In the genomic region with DNA sequence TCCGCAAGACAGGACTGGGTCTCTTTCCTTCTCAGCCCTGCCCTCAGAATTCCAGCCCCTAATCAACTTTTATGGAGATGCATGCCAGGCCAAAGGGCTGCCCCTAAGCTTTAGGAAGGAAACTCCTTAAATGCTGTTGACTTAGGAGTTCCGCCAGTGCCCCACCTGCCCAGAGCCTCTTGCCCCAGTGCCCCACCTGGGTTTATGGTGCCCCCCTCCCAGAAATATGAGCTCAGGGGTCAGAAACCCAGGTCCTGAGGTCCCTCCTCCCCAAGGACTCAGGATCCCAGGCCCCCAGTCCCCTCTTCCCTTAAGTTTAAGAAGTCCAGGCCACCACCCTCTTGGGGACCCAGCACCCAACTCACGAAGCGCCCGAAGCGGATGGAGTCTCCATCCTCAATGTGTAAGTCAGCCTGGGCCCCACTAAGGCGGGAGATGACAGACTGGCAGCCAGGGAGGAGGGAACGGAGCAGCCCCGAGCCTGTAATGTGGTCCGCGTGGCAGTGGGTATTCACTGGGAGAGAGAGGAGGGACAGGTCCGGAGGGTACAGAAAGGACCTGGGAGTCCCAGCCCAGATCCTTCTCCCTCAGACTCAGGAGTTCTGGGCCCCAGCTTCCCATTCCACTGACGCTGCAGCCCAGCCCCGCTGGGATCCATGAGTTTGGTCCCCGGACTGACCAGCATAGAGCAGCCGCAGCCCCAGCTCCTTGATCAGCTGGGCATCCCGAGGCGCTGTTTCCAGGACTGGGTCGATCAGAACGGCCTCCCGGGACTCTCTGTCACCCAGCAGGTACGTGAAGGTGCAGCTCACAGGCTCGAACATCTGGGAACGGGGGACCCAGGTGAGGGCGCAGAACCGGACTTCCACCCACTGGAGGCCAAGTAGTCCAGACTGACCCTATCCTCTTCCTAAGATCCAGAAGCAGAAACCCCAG, we compare ENCODE assay signal across 1 cellular context.
TF ChIP-seq lines count a peak whose summit lies in the region.

No MANE protein-coding gene starts in this region.

TF ChIP-seq in HepG2, 621 proteins besides CTCF, POLR2A, EP300 and RAD21 (continued from another document and continues in another):
- TF ChIP-seq, protein P1, sequence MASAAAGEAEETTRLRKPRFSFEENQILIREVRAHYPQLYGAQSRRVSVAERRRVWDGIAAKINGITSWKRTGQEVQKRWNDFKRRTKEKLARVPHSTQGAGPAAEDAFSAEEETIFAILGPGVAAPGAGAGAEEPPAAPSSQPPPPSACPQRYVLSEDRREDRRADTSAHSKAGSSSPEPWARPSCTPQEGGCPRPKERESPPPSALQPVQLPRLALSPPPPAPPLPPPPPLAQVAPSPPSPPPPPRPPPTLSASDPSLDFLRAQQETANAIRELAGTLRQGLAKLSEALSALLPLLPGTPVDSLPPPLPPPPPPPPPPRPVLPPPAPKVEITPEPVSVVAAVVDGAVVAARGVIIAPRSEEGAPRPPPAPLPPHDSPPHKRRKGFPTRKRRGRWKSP (CRISPR knock-in tag; IDR thresholded peaks at IDR 0.05): 0 out of 2 replicates have a peak, but pooled peaks have one; percentile 23
- TF ChIP-seq SRSF1 (optimal IDR thresholded peaks at IDR 0.05; ENCODE audit: low read depth, low read length): no peak
- TF ChIP-seq ZNF546 (CRISPR knock-in tag; conservative IDR thresholded peaks at IDR 0.05): 0 out of 2 replicates have a peak, but pooled peaks have one; percentile 8
- no peak for TF ChIP-seq MAFF (IDR thresholded peaks at IDR 0.05; ENCODE audit: low read depth, low read length)
- TF ChIP-seq BORCS8-MEF2B (CRISPR knock-in tag; IDR thresholded peaks at IDR 0.05): 0 out of 2 replicates have a peak, but pooled peaks have one; percentile 3
- no peak for TF ChIP-seq HNF4A (CRISPR knock-in tag; IDR thresholded peaks at IDR 0.05)
- TF ChIP-seq, protein P2, sequence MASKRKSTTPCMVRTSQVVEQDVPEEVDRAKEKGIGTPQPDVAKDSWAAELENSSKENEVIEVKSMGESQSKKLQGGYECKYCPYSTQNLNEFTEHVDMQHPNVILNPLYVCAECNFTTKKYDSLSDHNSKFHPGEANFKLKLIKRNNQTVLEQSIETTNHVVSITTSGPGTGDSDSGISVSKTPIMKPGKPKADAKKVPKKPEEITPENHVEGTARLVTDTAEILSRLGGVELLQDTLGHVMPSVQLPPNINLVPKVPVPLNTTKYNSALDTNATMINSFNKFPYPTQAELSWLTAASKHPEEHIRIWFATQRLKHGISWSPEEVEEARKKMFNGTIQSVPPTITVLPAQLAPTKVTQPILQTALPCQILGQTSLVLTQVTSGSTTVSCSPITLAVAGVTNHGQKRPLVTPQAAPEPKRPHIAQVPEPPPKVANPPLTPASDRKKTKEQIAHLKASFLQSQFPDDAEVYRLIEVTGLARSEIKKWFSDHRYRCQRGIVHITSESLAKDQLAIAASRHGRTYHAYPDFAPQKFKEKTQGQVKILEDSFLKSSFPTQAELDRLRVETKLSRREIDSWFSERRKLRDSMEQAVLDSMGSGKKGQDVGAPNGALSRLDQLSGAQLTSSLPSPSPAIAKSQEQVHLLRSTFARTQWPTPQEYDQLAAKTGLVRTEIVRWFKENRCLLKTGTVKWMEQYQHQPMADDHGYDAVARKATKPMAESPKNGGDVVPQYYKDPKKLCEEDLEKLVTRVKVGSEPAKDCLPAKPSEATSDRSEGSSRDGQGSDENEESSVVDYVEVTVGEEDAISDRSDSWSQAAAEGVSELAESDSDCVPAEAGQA (IDR thresholded peaks at IDR 0.05; ENCODE audit: low read depth): no peak
- TF ChIP-seq, protein P2 (CRISPR knock-in tag; IDR thresholded peaks at IDR 0.05; ENCODE audit: borderline replicate concordance): 0 out of 2 replicates have a peak, but pooled peaks have one; percentile 48
- peak; percentile 24; the same call in 1 of the 2 replicates for TF ChIP-seq ZNF761 (CRISPR knock-in tag; conservative IDR thresholded peaks at IDR 0.05)
- TF ChIP-seq RFX5 (IDR thresholded peaks at IDR 0.05; ENCODE audit: low read depth, low read length): no peak
- TF ChIP-seq, protein P3, sequence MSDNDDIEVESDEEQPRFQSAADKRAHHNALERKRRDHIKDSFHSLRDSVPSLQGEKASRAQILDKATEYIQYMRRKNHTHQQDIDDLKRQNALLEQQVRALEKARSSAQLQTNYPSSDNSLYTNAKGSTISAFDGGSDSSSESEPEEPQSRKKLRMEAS (IDR thresholded peaks at IDR 0.05): no peak
- TF ChIP-seq, protein P4, sequence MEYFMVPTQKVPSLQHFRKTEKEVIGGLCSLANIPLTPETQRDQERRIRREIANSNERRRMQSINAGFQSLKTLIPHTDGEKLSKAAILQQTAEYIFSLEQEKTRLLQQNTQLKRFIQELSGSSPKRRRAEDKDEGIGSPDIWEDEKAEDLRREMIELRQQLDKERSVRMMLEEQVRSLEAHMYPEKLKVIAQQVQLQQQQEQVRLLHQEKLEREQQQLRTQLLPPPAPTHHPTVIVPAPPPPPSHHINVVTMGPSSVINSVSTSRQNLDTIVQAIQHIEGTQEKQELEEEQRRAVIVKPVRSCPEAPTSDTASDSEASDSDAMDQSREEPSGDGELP (IDR thresholded peaks at IDR 0.05; ENCODE audit: borderline replicate concordance, low read depth): peak; percentile 87; the same call in 1 of the 2 replicates
- TF ChIP-seq, protein P5, sequence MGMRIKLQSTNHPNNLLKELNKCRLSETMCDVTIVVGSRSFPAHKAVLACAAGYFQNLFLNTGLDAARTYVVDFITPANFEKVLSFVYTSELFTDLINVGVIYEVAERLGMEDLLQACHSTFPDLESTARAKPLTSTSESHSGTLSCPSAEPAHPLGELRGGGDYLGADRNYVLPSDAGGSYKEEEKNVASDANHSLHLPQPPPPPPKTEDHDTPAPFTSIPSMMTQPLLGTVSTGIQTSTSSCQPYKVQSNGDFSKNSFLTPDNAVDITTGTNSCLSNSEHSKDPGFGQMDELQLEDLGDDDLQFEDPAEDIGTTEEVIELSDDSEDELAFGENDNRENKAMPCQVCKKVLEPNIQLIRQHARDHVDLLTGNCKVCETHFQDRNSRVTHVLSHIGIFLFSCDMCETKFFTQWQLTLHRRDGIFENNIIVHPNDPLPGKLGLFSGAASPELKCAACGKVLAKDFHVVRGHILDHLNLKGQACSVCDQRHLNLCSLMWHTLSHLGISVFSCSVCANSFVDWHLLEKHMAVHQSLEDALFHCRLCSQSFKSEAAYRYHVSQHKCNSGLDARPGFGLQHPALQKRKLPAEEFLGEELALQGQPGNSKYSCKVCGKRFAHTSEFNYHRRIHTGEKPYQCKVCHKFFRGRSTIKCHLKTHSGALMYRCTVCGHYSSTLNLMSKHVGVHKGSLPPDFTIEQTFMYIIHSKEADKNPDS (CRISPR knock-in tag; IDR thresholded peaks at IDR 0.05): no peak
- TF ChIP-seq, protein P6, sequence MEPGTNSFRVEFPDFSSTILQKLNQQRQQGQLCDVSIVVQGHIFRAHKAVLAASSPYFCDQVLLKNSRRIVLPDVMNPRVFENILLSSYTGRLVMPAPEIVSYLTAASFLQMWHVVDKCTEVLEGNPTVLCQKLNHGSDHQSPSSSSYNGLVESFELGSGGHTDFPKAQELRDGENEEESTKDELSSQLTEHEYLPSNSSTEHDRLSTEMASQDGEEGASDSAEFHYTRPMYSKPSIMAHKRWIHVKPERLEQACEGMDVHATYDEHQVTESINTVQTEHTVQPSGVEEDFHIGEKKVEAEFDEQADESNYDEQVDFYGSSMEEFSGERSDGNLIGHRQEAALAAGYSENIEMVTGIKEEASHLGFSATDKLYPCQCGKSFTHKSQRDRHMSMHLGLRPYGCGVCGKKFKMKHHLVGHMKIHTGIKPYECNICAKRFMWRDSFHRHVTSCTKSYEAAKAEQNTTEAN (CRISPR knock-in tag; conservative IDR thresholded peaks at IDR 0.05): no peak
- no peak for TF ChIP-seq ZFAT (CRISPR knock-in tag; conservative IDR thresholded peaks at IDR 0.05)
- no peak for TF ChIP-seq SRY (CRISPR knock-in tag; IDR thresholded peaks at IDR 0.05)
- TF ChIP-seq HMG20B (CRISPR knock-in tag; conservative IDR thresholded peaks at IDR 0.05): no peak
- TF ChIP-seq AHR (CRISPR knock-in tag; IDR thresholded peaks at IDR 0.05): 0 out of 2 replicates have a peak, but pooled peaks have one; percentile 8
- no peak for TF ChIP-seq ZNF839 (CRISPR knock-in tag; IDR thresholded peaks at IDR 0.05; ENCODE audit: borderline replicate concordance)
- TF ChIP-seq, protein P7, sequence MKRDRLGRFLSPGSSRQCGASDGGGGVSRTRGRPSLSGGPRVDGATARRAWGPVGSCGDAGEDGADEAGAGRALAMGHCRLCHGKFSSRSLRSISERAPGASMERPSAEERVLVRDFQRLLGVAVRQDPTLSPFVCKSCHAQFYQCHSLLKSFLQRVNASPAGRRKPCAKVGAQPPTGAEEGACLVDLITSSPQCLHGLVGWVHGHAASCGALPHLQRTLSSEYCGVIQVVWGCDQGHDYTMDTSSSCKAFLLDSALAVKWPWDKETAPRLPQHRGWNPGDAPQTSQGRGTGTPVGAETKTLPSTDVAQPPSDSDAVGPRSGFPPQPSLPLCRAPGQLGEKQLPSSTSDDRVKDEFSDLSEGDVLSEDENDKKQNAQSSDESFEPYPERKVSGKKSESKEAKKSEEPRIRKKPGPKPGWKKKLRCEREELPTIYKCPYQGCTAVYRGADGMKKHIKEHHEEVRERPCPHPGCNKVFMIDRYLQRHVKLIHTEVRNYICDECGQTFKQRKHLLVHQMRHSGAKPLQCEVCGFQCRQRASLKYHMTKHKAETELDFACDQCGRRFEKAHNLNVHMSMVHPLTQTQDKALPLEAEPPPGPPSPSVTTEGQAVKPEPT (CRISPR knock-in tag; IDR thresholded peaks at IDR 0.05; ENCODE audit: low read depth): peak; percentile 37
- TF ChIP-seq ZNF879 (CRISPR knock-in tag; IDR thresholded peaks at IDR 0.05): no peak
- no peak for TF ChIP-seq NCOA2 (CRISPR knock-in tag; IDR thresholded peaks at IDR 0.05)
- no peak for TF ChIP-seq ZNF577 (CRISPR knock-in tag; IDR thresholded peaks at IDR 0.05; ENCODE audit: borderline replicate concordance, low read depth)
- TF ChIP-seq PHF20 (CRISPR knock-in tag; IDR thresholded peaks at IDR 0.05): no peak
- peak; percentile 12 for TF ChIP-seq XRCC5 (optimal IDR thresholded peaks at IDR 0.05; ENCODE audit: low read length)
- TF ChIP-seq REPIN1 (CRISPR knock-in tag; IDR thresholded peaks at IDR 0.05; ENCODE audit: borderline replicate concordance, low read depth): peak; percentile 44; the same call in 1 of the 2 replicates
- TF ChIP-seq ZNF441 (CRISPR knock-in tag; IDR thresholded peaks at IDR 0.05; ENCODE audit: borderline replicate concordance): 0 out of 2 replicates have a peak, but pooled peaks have one; percentile 27
- TF ChIP-seq, protein P8, sequence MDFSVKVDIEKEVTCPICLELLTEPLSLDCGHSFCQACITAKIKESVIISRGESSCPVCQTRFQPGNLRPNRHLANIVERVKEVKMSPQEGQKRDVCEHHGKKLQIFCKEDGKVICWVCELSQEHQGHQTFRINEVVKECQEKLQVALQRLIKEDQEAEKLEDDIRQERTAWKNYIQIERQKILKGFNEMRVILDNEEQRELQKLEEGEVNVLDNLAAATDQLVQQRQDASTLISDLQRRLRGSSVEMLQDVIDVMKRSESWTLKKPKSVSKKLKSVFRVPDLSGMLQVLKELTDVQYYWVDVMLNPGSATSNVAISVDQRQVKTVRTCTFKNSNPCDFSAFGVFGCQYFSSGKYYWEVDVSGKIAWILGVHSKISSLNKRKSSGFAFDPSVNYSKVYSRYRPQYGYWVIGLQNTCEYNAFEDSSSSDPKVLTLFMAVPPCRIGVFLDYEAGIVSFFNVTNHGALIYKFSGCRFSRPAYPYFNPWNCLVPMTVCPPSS (IDR thresholded peaks at IDR 0.05): no peak
- no peak for TF ChIP-seq ZNF432 (CRISPR knock-in tag; IDR thresholded peaks at IDR 0.05; ENCODE audit: borderline replicate concordance)
- TF ChIP-seq GZF1 (CRISPR knock-in tag; IDR thresholded peaks at IDR 0.05): 0 out of 2 replicates have a peak, but pooled peaks have one; percentile 12
- TF ChIP-seq SAP130 (CRISPR knock-in tag; IDR thresholded peaks at IDR 0.05; ENCODE audit: low read depth): no peak
- TF ChIP-seq REL (CRISPR knock-in tag; conservative IDR thresholded peaks at IDR 0.05): peak; percentile 8; the same call in 1 of the 2 replicates
- TF ChIP-seq RBM22 (optimal IDR thresholded peaks at IDR 0.05; ENCODE audit: low read length): no peak
- TF ChIP-seq ZNF790 (CRISPR knock-in tag; IDR thresholded peaks at IDR 0.05; ENCODE audit: borderline replicate concordance): peak; percentile 42; the same call in 1 of the 2 replicates
- peak; percentile 24; the same call in 1 of the 2 replicates for TF ChIP-seq ZNF44 (CRISPR knock-in tag; IDR thresholded peaks at IDR 0.05)
- no peak for TF ChIP-seq ARNT2 (CRISPR knock-in tag; IDR thresholded peaks at IDR 0.05; ENCODE audit: low read depth)
- TF ChIP-seq, protein P9, sequence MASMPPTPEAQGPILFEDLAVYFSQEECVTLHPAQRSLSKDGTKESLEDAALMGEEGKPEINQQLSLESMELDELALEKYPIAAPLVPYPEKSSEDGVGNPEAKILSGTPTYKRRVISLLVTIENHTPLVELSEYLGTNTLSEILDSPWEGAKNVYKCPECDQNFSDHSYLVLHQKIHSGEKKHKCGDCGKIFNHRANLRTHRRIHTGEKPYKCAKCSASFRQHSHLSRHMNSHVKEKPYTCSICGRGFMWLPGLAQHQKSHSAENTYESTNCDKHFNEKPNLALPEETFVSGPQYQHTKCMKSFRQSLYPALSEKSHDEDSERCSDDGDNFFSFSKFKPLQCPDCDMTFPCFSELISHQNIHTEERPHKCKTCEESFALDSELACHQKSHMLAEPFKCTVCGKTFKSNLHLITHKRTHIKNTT (CRISPR knock-in tag; IDR thresholded peaks at IDR 0.05): no peak
- 0 out of 2 replicates have a peak, but pooled peaks have one; percentile 39 for TF ChIP-seq ZNF34 (CRISPR knock-in tag; IDR thresholded peaks at IDR 0.05; ENCODE audit: borderline replicate concordance)
